Comparison of ENCODE assay signal across 17 cellular contexts in genomic region chr2:127104166-127104660, GRCh38. TPM values are rescaled to one million over a fixed set of nuclear protein-coding genes. Genes with fewer than 3 reads are reported as not detected.
DNase-seq lines count a peak whose midpoint lies in the region; ATAC-seq and TF ChIP-seq lines count a peak whose summit lies in the region.
"Had no signal": no experiment of that assay in that cellular context is flagged by ENCODE, and none has a peak within 500 bp of the region (broad histone marks: within the 10 kb centered on the region; RNA-seq: fewer than 3 reads in every experiment).

No MANE protein-coding gene starts in this region.

- no peaks in the 10 kb centered on the region for H3K36me3 Mint-ChIP-seq in activated T-cell treated with anti-CD3 and anti-CD28 coated beads, Interleukin-2, amount 50 U/mL, for 4 hours (ENCODE audit: insufficient read depth)
- no peaks in the 10 kb centered on the region for H3K36me3 Mint-ChIP-seq in naive thymus-derived CD8-positive, alpha-beta T cell
- H3K36me3 Mint-ChIP-seq in activated CD4-positive, alpha-beta T cell treated with anti-CD3 and anti-CD28 coated beads for 36 hours (ENCODE audit: low read depth) = no peaks in the 10 kb centered on the region
- H3K36me3 Mint-ChIP-seq: activated naive CD4-positive, alpha-beta T cell treated with anti-CD3 and anti-CD28 coated beads, Interleukin-2, amount 50 U/mL, for 72 hours had no signal

- H3K4me3 Mint-ChIP-seq in activated T-cell treated with anti-CD3 and anti-CD28 coated beads, Interleukin-2, amount 50 U/mL, for 4 hours = peak overlapping the region; percentile 35
- peak overlapping the region in 9 of 10 donors; percentile 15 to 68 (median 45) for H3K4me3 Mint-ChIP-seq in naive thymus-derived CD8-positive, alpha-beta T cell
- no peak overlapping the region for H3K4me3 Mint-ChIP-seq in activated CD4-positive, alpha-beta T cell treated with anti-CD3 and anti-CD28 coated beads for 36 hours

- POLR2A ChIA-PET in naive thymus-derived CD8-positive, alpha-beta T cell (lab: Charles Lee) = interaction anchor here (4.6 kb wide), 1 partner anchor 19 kb away, joined by 35 read pairs; no protein-coding TSS in a partner anchor
- POLR2A ChIA-PET in activated CD4-positive, alpha-beta T cell treated with anti-CD3 and anti-CD28 coated beads for 36 hours (lab: Charles Lee) = no interaction called here

- H3K9me3 ChIP-seq in body of pancreas = no peaks in the 10 kb centered on the region
- H3K9me3 ChIP-seq: A549, thyroid gland had no signal

- H3K27me3 ChIP-seq in body of pancreas = no peaks in the 10 kb centered on the region
- H3K27me3 ChIP-seq: thyroid gland had no signal

- intact Hi-C loops in body of pancreas (cut with DNase I) = no loop called here
- intact Hi-C loops in activated CD4-positive, alpha-beta T cell treated with anti-CD3 and anti-CD28 coated beads for 36 hours (cut with DNase I, micrococcal nuclease) = no loop called here

- no peak for TF ChIP-seq CTCF in body of pancreas (IDR thresholded peaks at IDR 0.05)

- peaks cover 46% of the 10 kb centered on the region for H3K4me1 ChIP-seq in body of pancreas

- TF ChIP-seq POLR2A in body of pancreas (IDR thresholded peaks at IDR 0.05) = no peak

- ATAC-seq in activated T-cell treated with anti-CD3 and anti-CD28 coated beads, Interleukin-2, amount 50 U/mL, for 4 hours = no peak
- ATAC-seq in naive thymus-derived CD8-positive, alpha-beta T cell = no peak
- ATAC-seq in body of pancreas = no peak
- no peak for ATAC-seq in activated CD4-positive, alpha-beta T cell treated with anti-CD3 and anti-CD28 coated beads for 36 hours
- ATAC-seq: A549; activated naive CD4-positive, alpha-beta T cell treated with anti-CD3 and anti-CD28 coated beads, Interleukin-2, amount 50 U/mL, for 72 hours; HCT116 had no signal

- no peak overlapping the region for H3K4me3 ChIP-seq in body of pancreas
- H3K4me3 ChIP-seq: A549, thyroid gland had no signal

- CTCF ChIA-PET in activated CD4-positive, alpha-beta T cell treated with anti-CD3 and anti-CD28 coated beads for 36 hours (lab: Charles Lee) = interaction anchor here (0.6 to 0.7 kb wide), 2 partner anchors 132 to 412 kb away, joined by 3 read pairs; no protein-coding TSS in a partner anchor

- no peak for DNase-seq in activated T-cell treated with anti-CD3 and anti-CD28 coated beads, Interleukin-2, amount 50 U/mL, for 4 hours
- no peak for DNase-seq in activated T-cell treated with anti-CD3 and anti-CD28 coated beads, Interleukin-2, amount 50 U/mL, for 1 hour
- no peak for DNase-seq in naive thymus-derived CD8-positive, alpha-beta T cell
- DNase-seq in NCI-H510A (lab: John Stamatoyannopoulos, UW) (no peak), body of pancreas (no peak)
- no peak for DNase-seq in activated CD4-positive, alpha-beta T cell treated with anti-CD3 and anti-CD28 coated beads for 36 hours
- DNase-seq: DMS153; effector CD4-positive, alpha-beta T cell; NCI-H1417; NCI-H748 treated with DMSO at 0.1 percent for 48 hours; retina; thyroid gland had no signal

- H3K36me3 ChIP-seq in body of pancreas (replicated peaks in 1 of 2; ENCODE audit: insufficient read depth in 1 of 2, low read depth in 2 of 2) = no peaks in the 10 kb centered on the region
- H3K36me3 ChIP-seq: thyroid gland had no signal

- no peak overlapping the region for H3K27ac Mint-ChIP-seq in naive thymus-derived CD8-positive, alpha-beta T cell
- H3K27ac Mint-ChIP-seq in activated CD4-positive, alpha-beta T cell treated with anti-CD3 and anti-CD28 coated beads for 36 hours = no peak overlapping the region
- H3K27ac Mint-ChIP-seq: activated naive CD4-positive, alpha-beta T cell treated with anti-CD3 and anti-CD28 coated beads, Interleukin-2, amount 50 U/mL, for 72 hours had no signal

- H3K27me3 Mint-ChIP-seq in activated T-cell treated with anti-CD3 and anti-CD28 coated beads, Interleukin-2, amount 50 U/mL, for 4 hours (ENCODE audit: low read depth) = peaks cover 11% of the 10 kb centered on the region
- no peaks in the 10 kb centered on the region for H3K27me3 Mint-ChIP-seq in naive thymus-derived CD8-positive, alpha-beta T cell
- H3K27me3 Mint-ChIP-seq in activated CD4-positive, alpha-beta T cell treated with anti-CD3 and anti-CD28 coated beads for 36 hours = peaks cover 11% of the 10 kb centered on the region

- peaks cover 5% of the 10 kb centered on the region for H3K4me1 Mint-ChIP-seq in activated T-cell treated with anti-CD3 and anti-CD28 coated beads, Interleukin-2, amount 50 U/mL, for 4 hours (ENCODE audit: low read depth)
- peaks cover 5 to 10% (median 9%) of the 10 kb centered on the region in 4 donors for H3K4me1 Mint-ChIP-seq in naive thymus-derived CD8-positive, alpha-beta T cell
- H3K4me1 Mint-ChIP-seq in activated CD4-positive, alpha-beta T cell treated with anti-CD3 and anti-CD28 coated beads for 36 hours = peaks cover 4% of the 10 kb centered on the region

- H3K9me3 Mint-ChIP-seq in activated T-cell treated with anti-CD3 and anti-CD28 coated beads, Interleukin-2, amount 50 U/mL, for 4 hours = no peaks in the 10 kb centered on the region
- no peaks in the 10 kb centered on the region for H3K9me3 Mint-ChIP-seq in naive thymus-derived CD8-positive, alpha-beta T cell
- H3K9me3 Mint-ChIP-seq in activated CD4-positive, alpha-beta T cell treated with anti-CD3 and anti-CD28 coated beads for 36 hours (ENCODE audit: low read depth) = no peaks in the 10 kb centered on the region
- H3K9me3 Mint-ChIP-seq: activated naive CD4-positive, alpha-beta T cell treated with anti-CD3 and anti-CD28 coated beads, Interleukin-2, amount 50 U/mL, for 72 hours had no signal

- peak overlapping the region; percentile 96 for H3K27ac ChIP-seq in cingulate gyrus (ENCODE audit: low read depth, low read length)
- peak overlapping the region; percentile 76 for H3K27ac ChIP-seq in temporal lobe (ENCODE audit: low read depth, low read length)
- no peak overlapping the region for H3K27ac ChIP-seq in body of pancreas
- H3K27ac ChIP-seq: thyroid gland had no signal

- WGBS in body of pancreas, 2 donors = 80 to 84% methylated on average over 4 to 8 of the region's 8 CpGs

RNA-seq across cellular contexts. Expression of gene BIN1, which starts 2.7 kb away (rescaled TPM):
- 10 to 100 TPM; 30.3 to 34.6 (median 32.7) TPM for total RNA-seq in activated T-cell treated with anti-CD3 and anti-CD28 coated beads, Interleukin-2, amount 50 U/mL, for 4 hours
- total RNA-seq in naive thymus-derived CD8-positive, alpha-beta T cell = 100 to 1,000 TPM; 130 to 132 TPM
- 100 to 1,000 TPM; 156 to 189 (median 167) TPM for polyA plus RNA-seq in naive thymus-derived CD8-positive, alpha-beta T cell
- total RNA-seq in temporal lobe (42.8 TPM), body of pancreas (10 to 100 TPM; 24.4 to 43.5 TPM)
- 10 to 100 TPM; 65.2 to 71.0 TPM for total RNA-seq in activated CD4-positive, alpha-beta T cell treated with anti-CD3 and anti-CD28 coated beads for 36 hours

Comparison
In these comparisons a context has a peak if more than half of its experiments do, and no peak if none do; other contexts are left out.
1. H3K27ac ChIP-seq: peak in cingulate gyrus (single experiment) and temporal lobe (single experiment); none in body of pancreas (0 of 4).